2 cellular contexts compared by ENCODE assay signal in the genomic region with DNA sequence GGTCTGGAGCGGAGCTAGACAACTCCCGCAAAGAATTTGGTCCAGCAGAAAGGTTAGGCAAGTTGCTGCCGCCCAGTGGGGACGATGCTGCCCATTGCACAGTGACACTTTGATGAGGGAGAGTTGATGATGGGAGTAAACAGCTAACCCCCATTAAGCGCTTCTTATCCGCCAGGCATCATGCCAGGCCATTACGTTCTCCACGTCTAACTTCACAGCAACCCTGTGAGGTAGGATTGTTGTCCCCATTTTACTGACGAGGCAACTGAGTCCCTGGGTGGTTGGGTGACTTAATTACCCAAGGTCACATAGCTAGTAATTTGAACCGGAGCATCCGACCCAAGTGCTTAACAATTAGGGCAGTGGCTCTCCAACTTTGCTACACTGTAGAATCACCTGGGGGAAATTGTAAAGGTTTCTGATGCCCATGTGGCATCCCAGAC.
A peak's percentile ranks its signal among the peaks of the same experiment; 100 is the strongest.
TF ChIP-seq lines count a peak whose summit lies in the region.

No MANE protein-coding gene starts in this region.

TF ChIP-seq in GM12878, 131 proteins besides CTCF, POLR2A, EP300 and RAD21 (continued from another document):
- TF ChIP-seq, protein P1, sequence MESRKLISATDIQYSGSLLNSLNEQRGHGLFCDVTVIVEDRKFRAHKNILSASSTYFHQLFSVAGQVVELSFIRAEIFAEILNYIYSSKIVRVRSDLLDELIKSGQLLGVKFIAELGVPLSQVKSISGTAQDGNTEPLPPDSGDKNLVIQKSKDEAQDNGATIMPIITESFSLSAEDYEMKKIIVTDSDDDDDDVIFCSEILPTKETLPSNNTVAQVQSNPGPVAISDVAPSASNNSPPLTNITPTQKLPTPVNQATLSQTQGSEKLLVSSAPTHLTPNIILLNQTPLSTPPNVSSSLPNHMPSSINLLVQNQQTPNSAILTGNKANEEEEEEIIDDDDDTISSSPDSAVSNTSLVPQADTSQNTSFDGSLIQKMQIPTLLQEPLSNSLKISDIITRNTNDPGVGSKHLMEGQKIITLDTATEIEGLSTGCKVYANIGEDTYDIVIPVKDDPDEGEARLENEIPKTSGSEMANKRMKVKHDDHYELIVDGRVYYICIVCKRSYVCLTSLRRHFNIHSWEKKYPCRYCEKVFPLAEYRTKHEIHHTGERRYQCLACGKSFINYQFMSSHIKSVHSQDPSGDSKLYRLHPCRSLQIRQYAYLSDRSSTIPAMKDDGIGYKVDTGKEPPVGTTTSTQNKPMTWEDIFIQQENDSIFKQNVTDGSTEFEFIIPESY (IDR thresholded peaks at IDR 0.05) = no peak
- no peak for TF ChIP-seq NFXL1 (IDR thresholded peaks at IDR 0.05; ENCODE audit: borderline replicate concordance)
- 0 out of 2 replicates have a peak, but pooled peaks have one; percentile 48 for TF ChIP-seq SIN3A (IDR thresholded peaks at IDR 0.05; ENCODE audit: low read depth, low read length)

TF ChIP-seq in liver, 16 proteins besides CTCF, POLR2A, EP300 and RAD21 (continued from another document):
- no peak for TF ChIP-seq FOXA1 (IDR thresholded peaks at IDR 0.05)
- no peak for TF ChIP-seq JUND (IDR thresholded peaks at IDR 0.05)
- TF ChIP-seq, protein P2, sequence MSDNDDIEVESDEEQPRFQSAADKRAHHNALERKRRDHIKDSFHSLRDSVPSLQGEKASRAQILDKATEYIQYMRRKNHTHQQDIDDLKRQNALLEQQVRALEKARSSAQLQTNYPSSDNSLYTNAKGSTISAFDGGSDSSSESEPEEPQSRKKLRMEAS (IDR thresholded peaks at IDR 0.05) = no peak
- no peak for TF ChIP-seq YY1 (IDR thresholded peaks at IDR 0.05)
- TF ChIP-seq EGR1 (IDR thresholded peaks at IDR 0.05; ENCODE audit: low read depth in 2 of 2) = no peak
- no peak for TF ChIP-seq HNF4G (IDR thresholded peaks at IDR 0.05)
- no peak for TF ChIP-seq FOXA2 (IDR thresholded peaks at IDR 0.05)
